14 cellular contexts compared by ENCODE assay signal in the genomic region with DNA sequence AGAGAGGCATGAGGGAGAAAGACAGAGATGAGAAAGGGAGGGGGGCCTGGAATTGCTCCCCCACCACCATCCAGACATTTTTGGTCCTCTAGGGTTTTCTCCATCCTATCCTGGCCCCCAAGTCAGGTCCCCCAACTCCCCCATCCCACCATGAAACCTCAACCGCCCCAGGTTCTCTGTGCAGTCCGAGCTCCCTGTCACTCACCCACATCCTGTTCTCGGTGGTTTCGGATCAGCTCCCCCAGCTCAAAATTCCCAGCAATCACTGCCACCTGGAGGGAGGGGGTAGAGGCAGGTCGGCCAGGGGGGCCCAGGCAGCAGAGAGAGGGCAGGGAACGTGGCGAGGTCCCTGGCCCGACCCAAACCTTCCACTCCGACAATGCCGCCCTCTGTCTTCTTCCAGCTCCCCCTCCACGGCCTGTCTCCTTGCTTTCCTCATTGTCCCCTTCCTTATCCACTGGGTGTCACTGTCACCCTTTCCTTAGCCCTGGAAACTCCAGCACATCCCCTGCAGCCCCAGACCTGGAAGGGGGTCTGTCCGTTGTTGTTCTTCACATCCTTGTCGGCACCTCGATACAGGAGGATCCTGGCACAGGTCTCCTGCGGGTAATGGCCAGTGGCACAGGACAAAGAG. TPM values are rescaled to one million over a fixed set of nuclear protein-coding genes. Genes with fewer than 3 reads are reported as not detected.
DNase-seq lines count a peak whose midpoint lies in the region; ATAC-seq, FAIRE-seq and TF ChIP-seq lines count a peak whose summit lies in the region.
"Had no signal": no experiment of that assay in that cellular context is flagged by ENCODE, and none has a peak within 500 bp of the region (broad histone marks: within the 10 kb centered on the region; RNA-seq: fewer than 3 reads in every experiment).

No MANE protein-coding gene starts in this region.

- H3K79me2 ChIP-seq in mammary epithelial cell (ENCODE audit: insufficient read depth, low read length): no peaks in the 10 kb centered on the region
- H3K79me2 ChIP-seq in endothelial cell of umbilical vein (ENCODE audit: control insufficient read depth, insufficient read depth, low read length): no peaks in the 10 kb centered on the region

- WGBS in mammary epithelial cell (ENCODE audit: low coverage, missing lambda C conversion rate): 27% methylated on average over 10 of the region's 15 CpGs

- H3K9me3 ChIP-seq in mammary epithelial cell (replicated peaks; ENCODE audit: insufficient read depth, low read length) (no peaks in the 10 kb centered on the region), breast epithelium (no peaks in the 10 kb centered on the region), endothelial cell of umbilical vein (replicated peaks; ENCODE audit: control insufficient read depth, insufficient read depth, low read length) (no peaks in the 10 kb centered on the region)

- no peak for DNase-seq in mammary epithelial cell
- no peak for DNase-seq in breast epithelium (ENCODE audit: low spot score in 2 of 2)
- DNase-seq in NCI-H460 (ENCODE audit: extremely low read depth, low read depth): peak; percentile 20
- DNase-seq in endothelial cell of umbilical vein (ENCODE audit: low read depth, low spot score): no peak
- no peak for DNase-seq in left lobe of liver (ENCODE audit: low spot score)
- no peak for DNase-seq in activated T-helper 2 cell treated with anti-CD3 and anti-CD28 coated beads, Interferon-gamma antibody, Interleukin-2, Interleukin-4, amounts not matched to agents 10 μg/mL and 5 μg/mL and 100 μg/mL, durations not matched to agents 14 hours and 24 hours and 36 hours (ENCODE audit: low spot score)
- DNase-seq in stimulated activated effector memory CD8-positive, alpha-beta T cell treated with anti-CD3 and anti-CD28 coated beads, Interleukin-12 subunit alpha, Interleukin-12 subunit beta, amount 100 ng/mL, for 72 hours (ENCODE audit: low spot score in 2 of 2): no peak
- DNase-seq in activated T-cell treated with anti-CD3 and anti-CD28 coated beads for 4 hours: no peak
- DNase-seq: C1 segment of cervical spinal cord; naive thymus-derived CD4-positive, alpha-beta T cell; stimulated activated naive CD4-positive, alpha-beta T cell treated with Interleukin-2 at 50 U/mL for 16 hours had no signal

- H4K20me1 ChIP-seq in mammary epithelial cell (ENCODE audit: insufficient read depth, low read length) (no peaks in the 10 kb centered on the region), endothelial cell of umbilical vein (replicated peaks; ENCODE audit: control insufficient read depth, extremely low read depth, insufficient read depth, low read length) (no peaks in the 10 kb centered on the region)

- CTCF ChIA-PET in mammary epithelial cell (lab: Charles Lee; ENCODE audit: low non-redundant PET): interaction anchor here (0.8 kb wide), 1 partner anchor 73 kb away, joined by 4 read pairs; no protein-coding TSS in a partner anchor
- CTCF ChIA-PET in endothelial cell of umbilical vein (lab: Charles Lee): interaction anchor here (0.6 to 5.7 kb wide), 15 partner anchors 9 to 218 kb away, joined by 3 to 116 read pairs (median 5); a partner anchor contains a TSS

- no peaks in the 10 kb centered on the region for H3K36me3 ChIP-seq in mammary epithelial cell (ENCODE audit: insufficient read depth, low read length)
- no peaks in the 10 kb centered on the region for H3K36me3 ChIP-seq in breast epithelium
- no peaks in the 10 kb centered on the region for H3K36me3 ChIP-seq in endothelial cell of umbilical vein (ENCODE audit: control insufficient read depth in 2 of 2, extremely low read depth in 1 of 2, insufficient read depth in 2 of 2, low read length in 2 of 2)

- H3K4me1 ChIP-seq in mammary epithelial cell (ENCODE audit: insufficient read depth, low read length): no peaks in the 10 kb centered on the region
- no peaks in the 10 kb centered on the region for H3K4me1 ChIP-seq in breast epithelium
- H3K4me1 ChIP-seq in endothelial cell of umbilical vein (ENCODE audit: control insufficient read depth, extremely low read depth, insufficient read depth, low read length): peaks cover 18% of the 10 kb centered on the region

- H3K27me3 ChIP-seq in mammary epithelial cell (ENCODE audit: insufficient read depth, low read length) (peaks cover 3% of the 10 kb centered on the region), breast epithelium (peaks cover 2 to 27% of the 10 kb centered on the region in 2 donors), endothelial cell of umbilical vein (ENCODE audit: control insufficient read depth in 2 of 2, insufficient read depth in 2 of 2, low read length in 2 of 2) (no peaks in the 10 kb centered on the region)

- peak; percentile 33 for FAIRE-seq in endothelial cell of umbilical vein (lab: Jason Lieb, UNC)
- FAIRE-seq: GM12878 had no signal

- H3K27me3 Mint-ChIP-seq in activated T-helper 2 cell treated with anti-CD3 and anti-CD28 coated beads, Interferon-gamma antibody, Interleukin-2, Interleukin-4, amounts not matched to agents 10 μg/mL and 5 μg/mL and 100 μg/mL, durations not matched to agents 14 hours and 24 hours and 36 hours (ENCODE audit: low read depth): peaks cover 16% of the 10 kb centered on the region

- H3K4me2 ChIP-seq in mammary epithelial cell (ENCODE audit: insufficient read depth, low read depth, low read length) (no peak overlapping the region), endothelial cell of umbilical vein (ENCODE audit: insufficient read depth, low read length) (no peak overlapping the region)

- no peak for ATAC-seq in left lobe of liver
- no peak for ATAC-seq in stimulated activated effector memory CD8-positive, alpha-beta T cell treated with anti-CD3 and anti-CD28 coated beads, Interleukin-12 subunit alpha, Interleukin-12 subunit beta, amount 100 ng/mL, for 72 hours
- ATAC-seq: GM12878; naive thymus-derived CD4-positive, alpha-beta T cell had no signal

- no peaks in the 10 kb centered on the region for H3K4me1 Mint-ChIP-seq in activated T-helper 2 cell treated with anti-CD3 and anti-CD28 coated beads, Interferon-gamma antibody, Interleukin-2, Interleukin-4, amounts not matched to agents 10 μg/mL and 5 μg/mL and 100 μg/mL, durations not matched to agents 14 hours and 24 hours and 36 hours (ENCODE audit: low read depth)
- H3K4me1 Mint-ChIP-seq in stimulated activated effector memory CD8-positive, alpha-beta T cell treated with anti-CD3 and anti-CD28 coated beads, Interleukin-12 subunit alpha, Interleukin-12 subunit beta, amount 100 ng/mL, for 72 hours: peaks cover 4% of the 10 kb centered on the region

- intact Hi-C loops in mammary epithelial cell (cut with micrococcal nuclease): loop anchor here (1.0 kb wide), 1 partner anchor 167 kb away; no protein-coding TSS in a partner anchor
- intact Hi-C loops in breast epithelium (cut with DNase I; ENCODE audit: low total_unique reads): no loop called here
- intact Hi-C loops in endothelial cell of umbilical vein (cut with micrococcal nuclease): loop anchor here (2.0 kb wide), 1 partner anchor 35 kb away; no protein-coding TSS in a partner anchor
- intact Hi-C loops in activated T-helper 2 cell treated with anti-CD3 and anti-CD28 coated beads, Interferon-gamma antibody, Interleukin-2, Interleukin-4, amounts not matched to agents 10 μg/mL and 5 μg/mL and 100 μg/mL, durations not matched to agents 14 hours and 24 hours and 36 hours (cut with micrococcal nuclease): no loop called here

- no peak overlapping the region for H3K4me3 Mint-ChIP-seq in activated T-helper 2 cell treated with anti-CD3 and anti-CD28 coated beads, Interferon-gamma antibody, Interleukin-2, Interleukin-4, amounts not matched to agents 10 μg/mL and 5 μg/mL and 100 μg/mL, durations not matched to agents 14 hours and 24 hours and 36 hours (ENCODE audit: low read depth)
- H3K4me3 Mint-ChIP-seq in stimulated activated effector memory CD8-positive, alpha-beta T cell treated with anti-CD3 and anti-CD28 coated beads, Interleukin-12 subunit alpha, Interleukin-12 subunit beta, amount 100 ng/mL, for 72 hours: no peak overlapping the region
- H3K4me3 Mint-ChIP-seq: naive thymus-derived CD4-positive, alpha-beta T cell had no signal

- no peaks in the 10 kb centered on the region for H3K9me3 Mint-ChIP-seq in activated T-helper 2 cell treated with anti-CD3 and anti-CD28 coated beads, Interferon-gamma antibody, Interleukin-2, Interleukin-4, amounts not matched to agents 10 μg/mL and 5 μg/mL and 100 μg/mL, durations not matched to agents 14 hours and 24 hours and 36 hours
- no peaks in the 10 kb centered on the region for H3K9me3 Mint-ChIP-seq in stimulated activated effector memory CD8-positive, alpha-beta T cell treated with anti-CD3 and anti-CD28 coated beads, Interleukin-12 subunit alpha, Interleukin-12 subunit beta, amount 100 ng/mL, for 72 hours

- dilution Hi-C loops in mammary epithelial cell (cut with HindIII; ENCODE audit: low sequenced_read_pairs) (no loop called here), endothelial cell of umbilical vein (cut with MboI; ENCODE audit: extremely low pct_ligation_motif_present, low sequenced_read_pairs) (no loop called here)

- BruUV-seq in mammary epithelial cell (replicated peaks; lab: Mats Ljungman, UMichigan): no TSS peak
- BruUV-seq in endothelial cell of umbilical vein (replicated peaks; lab: Mats Ljungman, UMichigan): no TSS peak

- POLR2A ChIA-PET in endothelial cell of umbilical vein (lab: Charles Lee): no interaction called here

- H3K9me1 ChIP-seq in endothelial cell of umbilical vein (replicated peaks; ENCODE audit: control insufficient read depth, extremely low read depth, insufficient read depth, low read length): no peaks in the 10 kb centered on the region

- no peak overlapping the region for H3K4me3 ChIP-seq in mammary epithelial cell (replicated peaks in 1 of 3; ENCODE audit: insufficient read depth in 1 of 3, low read depth in 2 of 3, low read length in 3 of 3)
- H3K4me3 ChIP-seq in breast epithelium: no peak overlapping the region
- H3K4me3 ChIP-seq in endothelial cell of umbilical vein (replicated peaks in 1 of 3; ENCODE audit: insufficient read depth in 1 of 3, low read depth in 1 of 3, low read length in 3 of 3): no peak overlapping the region
- H3K4me3 ChIP-seq: GM12878 had no signal

- in situ Hi-C loops in mammary epithelial cell (cut with MboI; ENCODE audit: low sequenced_read_pairs in 2 of 2): no loop called here

- no peak overlapping the region for H3K27ac Mint-ChIP-seq in activated T-helper 2 cell treated with anti-CD3 and anti-CD28 coated beads, Interferon-gamma antibody, Interleukin-2, Interleukin-4, amounts not matched to agents 10 μg/mL and 5 μg/mL and 100 μg/mL, durations not matched to agents 14 hours and 24 hours and 36 hours
- no peak overlapping the region for H3K27ac Mint-ChIP-seq in stimulated activated effector memory CD8-positive, alpha-beta T cell treated with anti-CD3 and anti-CD28 coated beads, Interleukin-12 subunit alpha, Interleukin-12 subunit beta, amount 100 ng/mL, for 72 hours
- H3K27ac Mint-ChIP-seq: naive thymus-derived CD4-positive, alpha-beta T cell had no signal

- H3K9ac ChIP-seq in mammary epithelial cell (ENCODE audit: insufficient read depth, low read length) (no peak overlapping the region), endothelial cell of umbilical vein (replicated peaks; ENCODE audit: extremely low read depth, insufficient read depth, low read length) (no peak overlapping the region)

- H3K27ac ChIP-seq in mammary epithelial cell (ENCODE audit: insufficient read depth, low read depth, low read length) (no peak overlapping the region), breast epithelium (no peak overlapping the region), endothelial cell of umbilical vein (ENCODE audit: insufficient read depth, low read depth, low read length) (no peak overlapping the region)

- no peaks in the 10 kb centered on the region for H3K36me3 Mint-ChIP-seq in activated T-helper 2 cell treated with anti-CD3 and anti-CD28 coated beads, Interferon-gamma antibody, Interleukin-2, Interleukin-4, amounts not matched to agents 10 μg/mL and 5 μg/mL and 100 μg/mL, durations not matched to agents 14 hours and 24 hours and 36 hours (ENCODE audit: low read depth)
- H3K36me3 Mint-ChIP-seq in stimulated activated effector memory CD8-positive, alpha-beta T cell treated with anti-CD3 and anti-CD28 coated beads, Interleukin-12 subunit alpha, Interleukin-12 subunit beta, amount 100 ng/mL, for 72 hours: no peaks in the 10 kb centered on the region

- TF ChIP-seq CTCF in mammary epithelial cell (conservative IDR thresholded peaks at IDR 0.05 in 1 of 2, IDR thresholded peaks at IDR 0.05 in 1 of 2; ENCODE audit: extremely low read depth in 1 of 2, insufficient read depth in 1 of 2, low read depth in 1 of 2, low read length in 2 of 2) (peak; percentile 3 to 21), breast epithelium (IDR thresholded peaks at IDR 0.05) (peak in 1 of 3 donors; percentile 7), endothelial cell of umbilical vein (IDR thresholded peaks at IDR 0.05; ENCODE audit: extremely low read depth in 1 of 2, insufficient read depth in 1 of 2, low read depth in 1 of 2, low read length in 2 of 2) (no peak)

- H2AFZ ChIP-seq in mammary epithelial cell (ENCODE audit: low read depth, low read length) (no peak overlapping the region), endothelial cell of umbilical vein (ENCODE audit: low read depth, low read length) (peak overlapping the region; percentile 44)

- TF ChIP-seq POLR2A in breast epithelium (IDR thresholded peaks at IDR 0.05): no peak
- TF ChIP-seq POLR2A in endothelial cell of umbilical vein (IDR thresholded peaks at IDR 0.05; ENCODE audit: low read depth, low read length): no peak

RNA-seq across cellular contexts. Expression of a gene that starts 15.6 kb away (rescaled TPM):
- total RNA-seq in mammary epithelial cell (under 1 TPM; under 0.01 to 0.14 TPM), breast epithelium (under 1 TPM in 2 of 3 donors, not detected in 1; 0.59 to 0.98 TPM), endothelial cell of umbilical vein (1.2 and 1.9 TPM in 2 replicates), left lobe of liver (0.23 TPM)
- polyA plus RNA-seq in mammary epithelial cell (0.06 TPM), endothelial cell of umbilical vein (0.60 and 0.66 TPM in 2 replicates)
- polyA minus RNA-seq in mammary epithelial cell (not detected), endothelial cell of umbilical vein (0.25 and 4.7 TPM in 2 replicates)
- total RNA-seq in NCI-H460 (2014; rRNA removed; shearing (Covaris generic)): 0.12 and 0.15 TPM in 2 replicates
- 0.37 and 7.8 TPM in 2 replicates for polyA plus RNA-seq in NCI-H460 (2014; cell fraction: nucleus; rRNA removed)
- polyA plus RNA-seq in endothelial cell of umbilical vein (2011; cell fraction: cytosol; rRNA removed): 0.27 and 0.38 TPM in 2 replicates
- polyA plus RNA-seq in endothelial cell of umbilical vein (2011; cell fraction: nucleus; rRNA removed): 3.5 and 4.2 TPM in 2 replicates
- polyA plus RNA-seq in endothelial cell of umbilical vein (2012): 2.0 and 2.5 TPM in 2 replicates
- polyA minus RNA-seq in endothelial cell of umbilical vein (2011; cell fraction: cytosol; rRNA and poly(A)+ RNA removed): not detected
- polyA minus RNA-seq in endothelial cell of umbilical vein (2011; cell fraction: nucleus; rRNA and poly(A)+ RNA removed): 1.4 and 1.7 TPM in 2 replicates
- not detected in 2 replicates for total RNA-seq in activated T-helper 2 cell treated with anti-CD3 and anti-CD28 coated beads, Interferon-gamma antibody, Interleukin-2, Interleukin-4, amounts not matched to agents 10 μg/mL and 5 μg/mL and 100 μg/mL, durations not matched to agents 14 hours and 24 hours and 36 hours
- total RNA-seq: GM12878 had no signal
- polyA plus RNA-seq: GM12878; naive thymus-derived CD4-positive, alpha-beta T cell had no signal

RNA-seq across cellular contexts. Expression of a gene that starts 19.1 kb away (rescaled TPM):
- total RNA-seq in mammary epithelial cell (1 to 10 TPM in 1 of 2 donors, under 1 TPM in 1; 0.50 to 3.0 TPM), breast epithelium (10 to 100 TPM; 16.4 to 24.3 (median 20.6) TPM), endothelial cell of umbilical vein (10.4 and 13.3 TPM in 2 replicates), left lobe of liver (2.8 TPM)
- polyA plus RNA-seq in mammary epithelial cell (3.3 TPM), endothelial cell of umbilical vein (30.1 and 37.2 TPM in 2 replicates)
- polyA minus RNA-seq in mammary epithelial cell (not detected), endothelial cell of umbilical vein (2.1 and 2.9 TPM in 2 replicates)
- total RNA-seq in NCI-H460 (2014; rRNA removed; shearing (Covaris generic)): 4.6 and 5.4 TPM in 2 replicates
- 16.6 and 19.9 TPM in 2 replicates for polyA plus RNA-seq in NCI-H460 (2014; cell fraction: nucleus; rRNA removed)
- 11.2 and 17.3 TPM in 2 replicates for polyA plus RNA-seq in endothelial cell of umbilical vein (2011; cell fraction: cytosol; rRNA removed)
- polyA plus RNA-seq in endothelial cell of umbilical vein (2011; cell fraction: nucleus; rRNA removed): 15.5 and 18.9 TPM in 2 replicates
- polyA plus RNA-seq in endothelial cell of umbilical vein (2012): 26.1 and 56.4 TPM in 2 replicates
- not detected for polyA minus RNA-seq in endothelial cell of umbilical vein (2011; cell fraction: cytosol; rRNA and poly(A)+ RNA removed)
- 2.5 and 3.4 TPM in 2 replicates for polyA minus RNA-seq in endothelial cell of umbilical vein (2011; cell fraction: nucleus; rRNA and poly(A)+ RNA removed)
- total RNA-seq in activated T-helper 2 cell treated with anti-CD3 and anti-CD28 coated beads, Interferon-gamma antibody, Interleukin-2, Interleukin-4, amounts not matched to agents 10 μg/mL and 5 μg/mL and 100 μg/mL, durations not matched to agents 14 hours and 24 hours and 36 hours: 1.2 and 1.7 TPM in 2 replicates
- total RNA-seq: GM12878 had no signal
- polyA plus RNA-seq: GM12878 had no signal

RNA-seq across cellular contexts. Expression of a gene that starts 54.8 kb away (rescaled TPM):
- not detected for total RNA-seq in mammary epithelial cell
- not detected for polyA plus RNA-seq in mammary epithelial cell
- polyA minus RNA-seq in mammary epithelial cell: not detected
- total RNA-seq in breast epithelium: not detected
- total RNA-seq in NCI-H460 (2014; rRNA removed; shearing (Covaris generic)): 4.6 and 8.0 TPM in 2 replicates
- polyA plus RNA-seq in NCI-H460 (2014; cell fraction: nucleus; rRNA removed): 5.2 and 12.2 TPM in 2 replicates
- 1.1 and 2.5 TPM in 2 replicates for total RNA-seq in endothelial cell of umbilical vein
- polyA plus RNA-seq in endothelial cell of umbilical vein: 0.79 and 2.1 TPM in 2 replicates
- 0.25 and 0.69 TPM in 2 replicates for polyA plus RNA-seq in endothelial cell of umbilical vein (2011; cell fraction: cytosol; rRNA removed)
- not detected in 2 replicates for polyA plus RNA-seq in endothelial cell of umbilical vein (2011; cell fraction: nucleus; rRNA removed)
- 1.3 and 3.0 TPM in 2 replicates for polyA plus RNA-seq in endothelial cell of umbilical vein (2012)
- polyA minus RNA-seq in endothelial cell of umbilical vein: 0.57 TPM in 1 of 2 replicates, not detected in the other
- polyA minus RNA-seq in endothelial cell of umbilical vein (2011; cell fraction: cytosol; rRNA and poly(A)+ RNA removed): not detected
- not detected in 2 replicates for polyA minus RNA-seq in endothelial cell of umbilical vein (2011; cell fraction: nucleus; rRNA and poly(A)+ RNA removed)
- not detected for total RNA-seq in left lobe of liver
- total RNA-seq in activated T-helper 2 cell treated with anti-CD3 and anti-CD28 coated beads, Interferon-gamma antibody, Interleukin-2, Interleukin-4, amounts not matched to agents 10 μg/mL and 5 μg/mL and 100 μg/mL, durations not matched to agents 14 hours and 24 hours and 36 hours: 1.5 TPM in 1 of 2 replicates, not detected in the other
- total RNA-seq: dermis microvascular lymphatic vessel endothelial cell, LHCN-M2 had no signal
- polyA plus RNA-seq: GM12878 had no signal

Comparison
In these comparisons a context has a peak if more than half of its experiments do, and no peak if none do; other contexts are left out.
1. intact Hi-C loops: an anchor here in mammary epithelial cell (1.0 kb wide) and endothelial cell of umbilical vein (2.0 kb wide); none called in breast epithelium and activated T-helper 2 cell treated with anti-CD3 and anti-CD28 coated beads, Interferon-gamma antibody, Interleukin-2, Interleukin-4, amounts not matched to agents 10 μg/mL and 5 μg/mL and 100 μg/mL, durations not matched to agents 14 hours and 24 hours and 36 hours.
2. CTCF ChIP-seq: peak in mammary epithelial cell (2 of 2); none in endothelial cell of umbilical vein (0 of 2).